In the genomic region with DNA sequence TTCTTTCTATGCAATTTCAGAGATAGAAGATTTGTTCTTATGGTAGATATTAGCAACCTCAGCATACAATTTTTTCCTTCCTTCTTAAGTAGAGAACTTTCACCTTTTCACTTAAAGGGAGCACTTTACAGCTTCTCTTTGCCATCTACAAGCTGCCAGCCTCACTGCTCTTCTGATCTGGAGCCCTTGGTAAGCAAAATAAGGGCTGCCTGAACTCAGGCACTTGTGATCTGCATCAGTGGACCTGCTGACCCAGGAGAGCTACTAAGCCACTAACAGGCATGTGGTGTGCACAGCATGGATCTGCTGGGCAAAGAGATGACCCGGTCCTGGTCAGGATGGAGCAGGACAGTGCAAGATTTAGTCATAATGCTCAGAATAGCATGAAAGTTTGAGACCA, we compare ENCODE assay signal across 18 cellular contexts.
"Had no signal": no experiment of that assay in that cellular context is flagged by ENCODE, and none has a peak within 500 bp of the region (broad histone marks: within the 10 kb centered on the region; RNA-seq: fewer than 3 reads in every experiment).

No MANE protein-coding gene starts in this region.

- ATAC-seq: left cardiac atrium; lower lobe of right lung; sciatic nerve; stimulated activated naive B cell treated with anti-CD40 and anti-IgM and Interleukin-4, amounts not matched to agents 10 μg/mL and 1 μg/mL and 100 μg/mL, for 72 hours; stimulated activated naive CD8-positive, alpha-beta T cell treated with anti-CD3 and anti-CD28 coated beads, Interleukin-15, amount 100 ng/mL, for 72 hours had no signal

- H3K36me3 Mint-ChIP-seq: immature natural killer cell; memory B cell; mesothelial cell of epicardium; stimulated activated naive B cell treated with anti-CD40 and anti-IgM and Interleukin-4, amounts not matched to agents 10 μg/mL and 1 μg/mL and 100 μg/mL, for 72 hours; type B pancreatic cell had no signal

- DNase-seq: effector memory CD4-positive, alpha-beta T cell; esophagus squamous epithelium; foreskin fibroblast; immature natural killer cell; left cardiac atrium; left ventricle myocardium inferior; lower lobe of right lung; nephron progenitor cell; stimulated activated CD4-positive, alpha-beta T cell treated with anti-CD3 and anti-CD28 coated beads, Interleukin-2, amount 100 ng/mL, for 24 hours; stimulated activated CD4-positive, alpha-beta T cell treated with anti-CD3 and anti-CD28 coated beads, Interleukin-4, amount 100 ng/mL, for 4 hours; stimulated activated naive B cell treated with anti-CD40 and anti-IgM and Interleukin-4, amounts not matched to agents 10 μg/mL and 1 μg/mL and 100 μg/mL, for 72 hours; stimulated activated naive CD8-positive, alpha-beta T cell treated with anti-CD3 and anti-CD28 coated beads, Interleukin-15, amount 100 ng/mL, for 72 hours; substantia nigra had no signal

- H3K4me3 Mint-ChIP-seq: immature natural killer cell; memory B cell; mesothelial cell of epicardium; nephron progenitor cell; stimulated activated naive B cell treated with anti-CD40 and anti-IgM and Interleukin-4, amounts not matched to agents 10 μg/mL and 1 μg/mL and 100 μg/mL, for 72 hours; type B pancreatic cell had no signal

- H3K4me1 Mint-ChIP-seq: memory B cell; stimulated activated naive CD8-positive, alpha-beta T cell treated with anti-CD3 and anti-CD28 coated beads, Interleukin-15, amount 100 ng/mL, for 72 hours had no signal

- H3K9me3 Mint-ChIP-seq: immature natural killer cell; memory B cell; mesothelial cell of epicardium; stimulated activated naive B cell treated with anti-CD40 and anti-IgM and Interleukin-4, amounts not matched to agents 10 μg/mL and 1 μg/mL and 100 μg/mL, for 72 hours; stimulated activated naive CD8-positive, alpha-beta T cell treated with anti-CD3 and anti-CD28 coated beads, Interleukin-15, amount 100 ng/mL, for 72 hours; type B pancreatic cell had no signal

- H3K27ac Mint-ChIP-seq: memory B cell; mesothelial cell of epicardium; nephron progenitor cell; stimulated activated naive B cell treated with anti-CD40 and anti-IgM and Interleukin-4, amounts not matched to agents 10 μg/mL and 1 μg/mL and 100 μg/mL, for 72 hours; stimulated activated naive CD8-positive, alpha-beta T cell treated with anti-CD3 and anti-CD28 coated beads, Interleukin-15, amount 100 ng/mL, for 72 hours; type B pancreatic cell had no signal

- H3K36me3 ChIP-seq: esophagus squamous epithelium, left ventricle myocardium inferior, lower lobe of right lung, neutrophil had no signal

- H3K27ac ChIP-seq: esophagus squamous epithelium, left ventricle myocardium inferior, lower lobe of right lung, neutrophil had no signal

- H3K4me1 ChIP-seq: esophagus squamous epithelium, left ventricle myocardium inferior, lower lobe of right lung had no signal

- H3K27me3 ChIP-seq: neutrophil had no signal

- H3K4me3 ChIP-seq: esophagus squamous epithelium, left ventricle myocardium inferior, lower lobe of right lung had no signal

- H3K9me3 ChIP-seq: esophagus squamous epithelium, left ventricle myocardium inferior, lower lobe of right lung, neutrophil had no signal
